Comparison of ENCODE assay signal across 1 cellular context in genomic region chr20:51616060-51616459, GRCh38.
TF ChIP-seq lines count a peak whose summit lies in the region.

No MANE protein-coding gene starts in this region.

TF ChIP-seq in K562, 482 proteins besides CTCF, POLR2A, EP300 and RAD21:
- TF ChIP-seq MED1 (CRISPR knock-in tag; IDR thresholded peaks at IDR 0.05; ENCODE audit: borderline replicate concordance): no peak
- TF ChIP-seq ZNF592 (IDR thresholded peaks at IDR 0.05): no peak
- TF ChIP-seq NONO (IDR thresholded peaks at IDR 0.05; ENCODE audit: low read depth in 2 of 2, low read length in 1 of 2): no peak
- TF ChIP-seq NFIX (CRISPR knock-in tag; IDR thresholded peaks at IDR 0.05; ENCODE audit: low read depth): no peak
- TF ChIP-seq ZNF436 (CRISPR knock-in tag; IDR thresholded peaks at IDR 0.05): no peak
- no peak for TF ChIP-seq KAT8 (IDR thresholded peaks at IDR 0.05; ENCODE audit: low read depth)
- TF ChIP-seq ZFP30 (CRISPR knock-in tag; IDR thresholded peaks at IDR 0.05; ENCODE audit: borderline replicate concordance): no peak
- no peak for TF ChIP-seq CHCHD3 (CRISPR knock-in tag; IDR thresholded peaks at IDR 0.05)
- TF ChIP-seq PML (IDR thresholded peaks at IDR 0.05; ENCODE audit: low read length): no peak
- no peak for TF ChIP-seq ZNF274 (IDR thresholded peaks at IDR 0.05; ENCODE audit: borderline replicate concordance, low read depth, low read length)
- TF ChIP-seq ZNF165 (CRISPR knock-in tag; IDR thresholded peaks at IDR 0.05; ENCODE audit: borderline replicate concordance): no peak
- no peak for TF ChIP-seq ZNF830 (CRISPR knock-in tag; IDR thresholded peaks at IDR 0.05)
- no peak for TF ChIP-seq FOXA3 (CRISPR knock-in tag; conservative IDR thresholded peaks at IDR 0.05 in 1 of 2, IDR thresholded peaks at IDR 0.05 in 1 of 2)
- no peak for TF ChIP-seq ZNF79 (CRISPR knock-in tag; IDR thresholded peaks at IDR 0.05; ENCODE audit: low read depth)
TF ChIP-seq in K562: peak in this region for 0.
